In the genomic region with DNA sequence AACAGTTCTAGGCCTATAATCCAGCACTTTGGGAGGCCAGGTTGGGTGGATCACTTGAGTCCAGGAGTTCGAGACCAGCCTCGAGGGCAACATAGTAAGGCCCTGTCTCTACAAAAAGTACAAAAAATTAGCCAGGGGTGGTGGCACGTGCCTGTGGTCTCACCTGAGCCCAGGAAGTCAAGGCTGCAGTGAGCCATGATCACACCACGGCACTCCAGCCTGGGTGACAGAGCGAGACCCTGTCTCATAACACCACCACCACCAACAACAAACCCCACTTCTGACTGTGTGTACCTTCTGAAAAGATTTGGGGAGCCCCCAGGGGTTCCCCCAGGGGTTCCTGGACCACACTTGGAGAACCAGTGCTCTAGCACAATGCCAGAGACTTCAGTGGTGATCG, we compare ENCODE assay signal across 29 cellular contexts. TPM values are rescaled to one million over a fixed set of nuclear protein-coding genes. Genes with fewer than 3 reads are reported as not detected.
DNase-seq lines count a peak whose midpoint lies in the region; ATAC-seq and TF ChIP-seq lines count a peak whose summit lies in the region.
"Had no signal": no experiment of that assay in that cellular context is flagged by ENCODE, and none has a peak within 500 bp of the region (broad histone marks: within the 10 kb centered on the region; RNA-seq: fewer than 3 reads in every experiment).

No MANE protein-coding gene starts in this region.

- ATAC-seq in activated CD8-positive, alpha-beta T cell treated with anti-CD3 and anti-CD28 coated beads for 36 hours = peak; percentile 7
- ATAC-seq in activated CD8-positive, alpha-beta T cell treated with anti-CD3 and anti-CD28 coated beads, Interleukin-2, amount 10 ng/mL, durations not matched to agents 7 days and 5 days = no peak
- peak; percentile 21 to 41 for ATAC-seq in stimulated activated naive B cell treated with anti-CD40 and anti-IgM and Interleukin-4, amounts not matched to agents 10 μg/mL and 1 μg/mL and 100 μg/mL, for 72 hours (replicated peaks)
- no peak for ATAC-seq in natural killer cell

- WGBS in endodermal cell (ENCODE audit: insufficient coverage in 1 of 2, insufficient read length in 1 of 2), 2 experiments = 97 to 98% methylated on average over 5 to 6 of the region's 6 CpGs

- H3K4me1 ChIP-seq in OCI-LY1 (ENCODE audit: insufficient read depth, low read length, severe bottlenecking) (peaks cover 56% of the 10 kb centered on the region), endodermal cell (ENCODE audit: control insufficient read depth, insufficient read depth, low read length) (peaks cover 25% of the 10 kb centered on the region)
- H3K4me1 ChIP-seq: breast epithelium had no signal

- no peaks in the 10 kb centered on the region for H3K36me3 Mint-ChIP-seq in activated CD8-positive, alpha-beta T cell treated with anti-CD3 and anti-CD28 coated beads for 36 hours (ENCODE audit: low read depth)
- H3K36me3 Mint-ChIP-seq in activated CD8-positive, alpha-beta T cell treated with anti-CD3 and anti-CD28 coated beads, Interleukin-2, amount 10 ng/mL, durations not matched to agents 7 days and 5 days (ENCODE audit: low read depth) = no peaks in the 10 kb centered on the region
- H3K36me3 Mint-ChIP-seq in endodermal cell (ENCODE audit: low read depth) = no peaks in the 10 kb centered on the region
- H3K36me3 Mint-ChIP-seq in stimulated activated naive B cell treated with anti-CD40 and anti-IgM and Interleukin-4, amounts not matched to agents 10 μg/mL and 1 μg/mL and 100 μg/mL, for 72 hours = no peaks in the 10 kb centered on the region
- H3K36me3 Mint-ChIP-seq in natural killer cell = no peaks in the 10 kb centered on the region

- no peak overlapping the region for H2AFZ ChIP-seq in OCI-LY1 (ENCODE audit: low read length)

- no peaks in the 10 kb centered on the region for H4K20me1 ChIP-seq in OCI-LY1 (ENCODE audit: insufficient read depth, low read length)

- DNase-seq in activated CD8-positive, alpha-beta T cell treated with anti-CD3 and anti-CD28 coated beads for 36 hours = peak; percentile 65
- DNase-seq in activated CD8-positive, alpha-beta T cell treated with anti-CD3 and anti-CD28 coated beads, Interleukin-2, amount 10 ng/mL, durations not matched to agents 7 days and 5 days = no peak
- DNase-seq in endodermal cell (no peak), NCI-H1048 (lab: John Stamatoyannopoulos, UW) (no peak), natural killer cell (no peak)
- DNase-seq in stimulated activated naive B cell treated with anti-CD40 and anti-IgM and Interleukin-4, amounts not matched to agents 10 μg/mL and 1 μg/mL and 100 μg/mL, for 72 hours = peak; percentile 53
- no peak for DNase-seq in activated T-cell treated with anti-CD3 and anti-CD28 coated beads, Interleukin-2, amount 50 U/mL, for 1 hour
- DNase-seq: activated naive CD4-positive, alpha-beta T cell; DMS53; effector CD8-positive, alpha-beta T cell; erythroblast; GF-D8; head of caudate nucleus; KG1; kidney; MG63; NCI-H1417; NCI-H2081; NCI-H226; NCI-H748 treated with DMSO at 0.1 percent for 48 hours; sigmoid colon; stimulated activated CD4-positive, alpha-beta T cell treated with anti-CD3 and anti-CD28 coated beads, Interleukin-4, amount 100 ng/mL, for 4 hours; stimulated activated naive CD4-positive, alpha-beta T cell treated with Interleukin-2 at 50 U/mL for 16 hours had no signal

- H3K4me1 Mint-ChIP-seq in activated CD8-positive, alpha-beta T cell treated with anti-CD3 and anti-CD28 coated beads for 36 hours (ENCODE audit: low read depth) = peaks cover 66% of the 10 kb centered on the region
- H3K4me1 Mint-ChIP-seq in activated CD8-positive, alpha-beta T cell treated with anti-CD3 and anti-CD28 coated beads, Interleukin-2, amount 10 ng/mL, durations not matched to agents 7 days and 5 days (ENCODE audit: low read depth) = peaks cover 42% of the 10 kb centered on the region
- peaks cover 47% of the 10 kb centered on the region for H3K4me1 Mint-ChIP-seq in endodermal cell
- H3K4me1 Mint-ChIP-seq in stimulated activated naive B cell treated with anti-CD40 and anti-IgM and Interleukin-4, amounts not matched to agents 10 μg/mL and 1 μg/mL and 100 μg/mL, for 72 hours = peaks cover 54 to 94% of the 10 kb centered on the region in 2 donors
- H3K4me1 Mint-ChIP-seq in natural killer cell = peaks cover 57 to 73% of the 10 kb centered on the region in 2 donors

- H3K9me3 ChIP-seq in OCI-LY1 (ENCODE audit: low read length) (no peaks in the 10 kb centered on the region), endodermal cell (ENCODE audit: control insufficient read depth, low read length) (no peaks in the 10 kb centered on the region)
- H3K9me3 ChIP-seq: breast epithelium, MG63, sigmoid colon, thoracic aorta had no signal

- no peak overlapping the region for H3K4me3 ChIP-seq in OCI-LY1 (ENCODE audit: low read depth, low read length, poor library complexity, severe bottlenecking)
- no peak overlapping the region for H3K4me3 ChIP-seq in endodermal cell (ENCODE audit: low read length)
- H3K4me3 ChIP-seq: breast epithelium, MG63, sigmoid colon, thoracic aorta had no signal

- no peaks in the 10 kb centered on the region for H3K36me3 ChIP-seq in OCI-LY1 (ENCODE audit: insufficient read depth, low read length)
- no peaks in the 10 kb centered on the region for H3K36me3 ChIP-seq in endodermal cell (ENCODE audit: control insufficient read depth, insufficient read depth, low read length)
- H3K36me3 ChIP-seq: breast epithelium, MG63, sigmoid colon, thoracic aorta had no signal

- H3F3A ChIP-seq in OCI-LY1 (ENCODE audit: insufficient read depth, low read length) = peaks cover 7% of the 10 kb centered on the region

- H3K9ac ChIP-seq in OCI-LY1 (ENCODE audit: low read length) = no peak overlapping the region
- H3K9ac ChIP-seq in endodermal cell (ENCODE audit: extremely low read depth, low read length, poor library complexity, severe bottlenecking) = no peak overlapping the region

- no peak for TF ChIP-seq CTCF in activated CD8-positive, alpha-beta T cell treated with anti-CD3 and anti-CD28 coated beads for 36 hours (IDR thresholded peaks at IDR 0.05)
- TF ChIP-seq CTCF in OCI-LY1 (IDR thresholded peaks at IDR 0.05; ENCODE audit: low read length) (no peak), endodermal cell (conservative IDR thresholded peaks at IDR 0.05) (no peak), natural killer cell (IDR thresholded peaks at IDR 0.05) (no peak)

- no peaks in the 10 kb centered on the region for H3K9me2 ChIP-seq in OCI-LY1 (ENCODE audit: low read depth, low read length)

- intact Hi-C loops in activated CD8-positive, alpha-beta T cell treated with anti-CD3 and anti-CD28 coated beads for 36 hours (cut with micrococcal nuclease) = no loop called here
- intact Hi-C loops in natural killer cell (cut with micrococcal nuclease) = no loop called here

- no peak overlapping the region for H3K4me3 Mint-ChIP-seq in activated CD8-positive, alpha-beta T cell treated with anti-CD3 and anti-CD28 coated beads for 36 hours
- H3K4me3 Mint-ChIP-seq in activated CD8-positive, alpha-beta T cell treated with anti-CD3 and anti-CD28 coated beads, Interleukin-2, amount 10 ng/mL, durations not matched to agents 7 days and 5 days = no peak overlapping the region
- H3K4me3 Mint-ChIP-seq in endodermal cell (no peak overlapping the region), natural killer cell (no peak overlapping the region)
- no peak overlapping the region for H3K4me3 Mint-ChIP-seq in stimulated activated naive B cell treated with anti-CD40 and anti-IgM and Interleukin-4, amounts not matched to agents 10 μg/mL and 1 μg/mL and 100 μg/mL, for 72 hours
- H3K4me3 Mint-ChIP-seq: activated T-cell treated with anti-CD3 and anti-CD28 coated beads, Interleukin-2, amount 50 U/mL, for 72 hours; neural crest cell; T-helper 1 cell treated with Interleukin-12 subunit alpha and Interleukin-12 subunit beta and Interleukin-4 antibody, amounts not matched to agents 30 μg/mL and 1 μg/mL, for 36 hours had no signal

- H3K79me2 ChIP-seq in OCI-LY1 (ENCODE audit: insufficient read depth, low read length) = no peaks in the 10 kb centered on the region

- POLR2A ChIA-PET in activated CD8-positive, alpha-beta T cell treated with anti-CD3 and anti-CD28 coated beads for 36 hours (lab: Charles Lee) = no interaction called here
- POLR2A ChIA-PET in activated CD8-positive, alpha-beta T cell treated with anti-CD3 and anti-CD28 coated beads, Interleukin-2, amount 10 ng/mL, durations not matched to agents 7 days and 5 days (lab: Charles Lee) = no interaction called here

- H3K27ac Mint-ChIP-seq in activated CD8-positive, alpha-beta T cell treated with anti-CD3 and anti-CD28 coated beads for 36 hours = no peak overlapping the region
- H3K27ac Mint-ChIP-seq in activated CD8-positive, alpha-beta T cell treated with anti-CD3 and anti-CD28 coated beads, Interleukin-2, amount 10 ng/mL, durations not matched to agents 7 days and 5 days = no peak overlapping the region
- H3K27ac Mint-ChIP-seq in endodermal cell = peak overlapping the region; percentile 17
- H3K27ac Mint-ChIP-seq in stimulated activated naive B cell treated with anti-CD40 and anti-IgM and Interleukin-4, amounts not matched to agents 10 μg/mL and 1 μg/mL and 100 μg/mL, for 72 hours = peak overlapping the region; percentile 68
- no peak overlapping the region for H3K27ac Mint-ChIP-seq in natural killer cell
- H3K27ac Mint-ChIP-seq: activated T-cell treated with anti-CD3 and anti-CD28 coated beads, Interleukin-2, amount 50 U/mL, for 72 hours; T-helper 1 cell treated with Interleukin-12 subunit alpha and Interleukin-12 subunit beta and Interleukin-4 antibody, amounts not matched to agents 30 μg/mL and 1 μg/mL, for 36 hours had no signal

- H3K27me3 Mint-ChIP-seq in activated CD8-positive, alpha-beta T cell treated with anti-CD3 and anti-CD28 coated beads for 36 hours = no peaks in the 10 kb centered on the region
- peaks cover 28% of the 10 kb centered on the region for H3K27me3 Mint-ChIP-seq in activated CD8-positive, alpha-beta T cell treated with anti-CD3 and anti-CD28 coated beads, Interleukin-2, amount 10 ng/mL, durations not matched to agents 7 days and 5 days (ENCODE audit: low read depth)
- H3K27me3 Mint-ChIP-seq in endodermal cell (ENCODE audit: insufficient read depth) (no peaks in the 10 kb centered on the region), natural killer cell (ENCODE audit: low read depth in 2 of 2) (no peaks in the 10 kb centered on the region)
- no peaks in the 10 kb centered on the region for H3K27me3 Mint-ChIP-seq in stimulated activated naive B cell treated with anti-CD40 and anti-IgM and Interleukin-4, amounts not matched to agents 10 μg/mL and 1 μg/mL and 100 μg/mL, for 72 hours

- H3K27me3 ChIP-seq in OCI-LY1 (ENCODE audit: insufficient read depth, low read length) (no peaks in the 10 kb centered on the region), endodermal cell (ENCODE audit: control insufficient read depth, insufficient read depth, low read length, poor library complexity, severe bottlenecking) (no peaks in the 10 kb centered on the region)
- H3K27me3 ChIP-seq: breast epithelium, MG63, sigmoid colon had no signal

- CTCF ChIA-PET in activated CD8-positive, alpha-beta T cell treated with anti-CD3 and anti-CD28 coated beads for 36 hours (lab: Charles Lee) = no interaction called here
- CTCF ChIA-PET in activated CD8-positive, alpha-beta T cell treated with anti-CD3 and anti-CD28 coated beads, Interleukin-2, amount 10 ng/mL, durations not matched to agents 7 days and 5 days (lab: Charles Lee) = interaction anchor here (0.8 to 31.0 kb wide), 2 partner anchors 18 to 34 kb away, joined by 3 to 1266 read pairs; a partner anchor contains a TSS

- no peak overlapping the region for H3K4me2 ChIP-seq in OCI-LY1 (ENCODE audit: low read length)

- no peaks in the 10 kb centered on the region for H3K9me3 Mint-ChIP-seq in activated CD8-positive, alpha-beta T cell treated with anti-CD3 and anti-CD28 coated beads for 36 hours
- H3K9me3 Mint-ChIP-seq in activated CD8-positive, alpha-beta T cell treated with anti-CD3 and anti-CD28 coated beads, Interleukin-2, amount 10 ng/mL, durations not matched to agents 7 days and 5 days (ENCODE audit: insufficient read depth) = no peaks in the 10 kb centered on the region
- no peaks in the 10 kb centered on the region for H3K9me3 Mint-ChIP-seq in endodermal cell
- H3K9me3 Mint-ChIP-seq in stimulated activated naive B cell treated with anti-CD40 and anti-IgM and Interleukin-4, amounts not matched to agents 10 μg/mL and 1 μg/mL and 100 μg/mL, for 72 hours = no peaks in the 10 kb centered on the region
- H3K9me3 Mint-ChIP-seq in natural killer cell = no peaks in the 10 kb centered on the region
- H3K9me3 Mint-ChIP-seq: activated T-cell treated with anti-CD3 and anti-CD28 coated beads, Interleukin-2, amount 50 U/mL, for 72 hours; neural crest cell; T-helper 1 cell treated with Interleukin-12 subunit alpha and Interleukin-12 subunit beta and Interleukin-4 antibody, amounts not matched to agents 30 μg/mL and 1 μg/mL, for 36 hours had no signal

- peak overlapping the region; percentile 31 for H3K27ac ChIP-seq in OCI-LY1 (ENCODE audit: low read depth, low read length, poor library complexity, severe bottlenecking)
- no peak overlapping the region for H3K27ac ChIP-seq in endodermal cell (ENCODE audit: low read depth, low read length)
- H3K27ac ChIP-seq: breast epithelium, sigmoid colon, thoracic aorta had no signal

RNA-seq across cellular contexts. Expression of a gene that starts 30.0 kb away (rescaled TPM):
- total RNA-seq in activated CD8-positive, alpha-beta T cell treated with anti-CD3 and anti-CD28 coated beads for 36 hours = 1 to 10 TPM; 1.9 TPM
- 1 to 10 TPM; 1.6 TPM for total RNA-seq in activated CD8-positive, alpha-beta T cell treated with anti-CD3 and anti-CD28 coated beads, Interleukin-2, amount 10 ng/mL, durations not matched to agents 7 days and 5 days
- total RNA-seq in endodermal cell (10 to 100 TPM; 13.4 to 19.1 TPM), natural killer cell (10 to 100 TPM; 17.3 to 21.7 (median 21.5) TPM)
- polyA plus RNA-seq in endodermal cell (2013, experiment 1 of 2) = 21.8 TPM
- polyA plus RNA-seq in endodermal cell (2013, experiment 2 of 2) = 21.0 TPM

Comparison
In these comparisons a context has a peak if more than half of its experiments do, and no peak if none do; other contexts are left out.
1. ATAC-seq: peak in activated CD8-positive, alpha-beta T cell treated with anti-CD3 and anti-CD28 coated beads for 36 hours (single experiment) and stimulated activated naive B cell treated with anti-CD40 and anti-IgM and Interleukin-4, amounts not matched to agents 10 μg/mL and 1 μg/mL and 100 μg/mL, for 72 hours (2 of 2); none in activated CD8-positive, alpha-beta T cell treated with anti-CD3 and anti-CD28 coated beads, Interleukin-2, amount 10 ng/mL, durations not matched to agents 7 days and 5 days (single experiment) and natural killer cell (0 of 3).
2. DNase-seq: peak in activated CD8-positive, alpha-beta T cell treated with anti-CD3 and anti-CD28 coated beads for 36 hours (single experiment) and stimulated activated naive B cell treated with anti-CD40 and anti-IgM and Interleukin-4, amounts not matched to agents 10 μg/mL and 1 μg/mL and 100 μg/mL, for 72 hours (single experiment); none in activated CD8-positive, alpha-beta T cell treated with anti-CD3 and anti-CD28 coated beads, Interleukin-2, amount 10 ng/mL, durations not matched to agents 7 days and 5 days (single experiment), endodermal cell (single experiment), NCI-H1048 (single experiment), natural killer cell (single experiment) and activated T-cell treated with anti-CD3 and anti-CD28 coated beads, Interleukin-2, amount 50 U/mL, for 1 hour (single experiment).
3. H3K27ac Mint-ChIP-seq: peak in endodermal cell (single experiment) and stimulated activated naive B cell treated with anti-CD40 and anti-IgM and Interleukin-4, amounts not matched to agents 10 μg/mL and 1 μg/mL and 100 μg/mL, for 72 hours (single experiment); none in activated CD8-positive, alpha-beta T cell treated with anti-CD3 and anti-CD28 coated beads for 36 hours (single experiment), activated CD8-positive, alpha-beta T cell treated with anti-CD3 and anti-CD28 coated beads, Interleukin-2, amount 10 ng/mL, durations not matched to agents 7 days and 5 days (single experiment) and natural killer cell (0 of 2).
4. RNA of a gene that starts 30.0 kb away (total RNA-seq): 17.3 to 21.7 TPM in natural killer cell and 13.4 to 19.1 TPM in endodermal cell; 1.9 TPM in activated CD8-positive, alpha-beta T cell treated with anti-CD3 and anti-CD28 coated beads for 36 hours and 1.6 TPM in activated CD8-positive, alpha-beta T cell treated with anti-CD3 and anti-CD28 coated beads, Interleukin-2, amount 10 ng/mL, durations not matched to agents 7 days and 5 days; every median in the first group is over 4 times any median in the second.